18 cellular contexts compared by ENCODE assay signal in the genomic region with DNA sequence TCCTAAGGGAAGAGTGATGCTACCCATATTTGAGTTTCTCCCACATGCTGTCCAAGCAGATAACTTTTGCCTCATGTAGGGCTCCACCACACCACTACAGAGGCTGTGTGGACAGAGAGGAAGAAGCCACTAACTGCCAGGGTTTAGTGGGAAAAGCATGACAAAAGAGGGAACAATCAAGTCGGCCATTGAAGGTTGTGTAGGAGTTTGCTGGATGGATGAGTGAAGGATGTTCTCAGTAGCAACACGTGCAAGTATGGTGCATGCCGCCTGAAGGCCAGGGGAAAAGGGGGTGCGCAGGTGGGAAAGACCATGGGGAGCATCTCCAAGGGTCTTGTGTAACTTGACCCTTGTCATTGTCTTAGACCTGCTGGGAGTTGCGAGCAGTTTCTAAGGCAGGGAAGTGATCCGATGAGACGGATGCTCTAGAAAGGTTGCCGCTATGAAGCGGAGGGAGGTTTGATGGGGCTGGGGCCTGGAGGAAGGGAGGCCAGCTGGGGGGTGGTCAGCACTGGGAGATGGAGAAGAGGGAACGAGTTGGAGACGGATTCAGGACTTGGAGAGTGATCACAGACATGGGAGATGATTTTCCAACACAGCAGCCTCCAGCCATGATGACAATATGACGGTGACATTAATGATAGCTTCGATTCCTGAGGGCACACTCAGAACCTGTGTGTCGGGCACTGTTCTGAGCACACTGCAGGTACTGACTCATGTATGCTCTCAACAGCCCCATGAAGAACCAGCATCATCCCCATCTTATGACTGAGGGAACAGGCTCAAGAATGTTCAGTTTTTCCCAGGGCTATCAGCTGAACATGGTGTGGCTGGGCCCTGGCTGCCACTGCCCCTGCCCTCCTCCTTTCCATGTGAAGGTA. TPM values are rescaled to one million over a fixed set of nuclear protein-coding genes. Genes with fewer than 3 reads are reported as not detected.
A peak's percentile ranks its signal among the peaks of the same experiment; 100 is the strongest.
DNase-seq lines count a peak whose midpoint lies in the region; ATAC-seq, FAIRE-seq and TF ChIP-seq lines count a peak whose summit lies in the region.
"Had no signal": no experiment of that assay in that cellular context is flagged by ENCODE, and none has a peak within 500 bp of the region (broad histone marks: within the 10 kb centered on the region; RNA-seq: fewer than 3 reads in every experiment).

No MANE protein-coding gene starts in this region.

- POLR2A ChIA-PET in activated CD4-positive, alpha-beta T cell treated with anti-CD3 and anti-CD28 coated beads, Interleukin-2, amount 10 ng/mL, durations not matched to agents 7 days and 5 days (lab: Charles Lee) = interaction anchor here (1.4 kb wide), 1 partner anchor 17 kb away, joined by 7 read pairs; no protein-coding TSS in a partner anchor
- POLR2A ChIA-PET in IMR-90 (lab: Charles Lee; ENCODE audit: unreplicated experiment) = no interaction called here

- no peaks in the 10 kb centered on the region; the same call in 1 of the 2 replicates for H4K20me1 ChIP-seq in IMR-90 (ENCODE audit: insufficient read depth, low read length)

- FAIRE-seq in RCC 7860 (lab: Jason Lieb, UNC) = no peak

- H4K91ac ChIP-seq in IMR-90 (ENCODE audit: insufficient read depth, low read depth, low read length) (no peak overlapping the region), neuronal stem cell (ENCODE audit: low read depth, low read length, poor library complexity) (no peak overlapping the region)

- no peak for DNase-seq in activated CD4-positive, alpha-beta T cell treated with anti-CD3 and anti-CD28 coated beads, Interleukin-2, amount 10 ng/mL, durations not matched to agents 7 days and 5 days
- no peak for DNase-seq in activated CD4-positive, alpha-beta T cell treated with anti-CD3 and anti-CD28 coated beads, Interleukin-2, amount 50 U/mL, for 48 hours
- DNase-seq in IMR-90 (no peak), neuronal stem cell (ENCODE audit: low spot score) (no peak), chondrocyte (ENCODE audit: low spot score) (no peak), RCC 7860 (ENCODE audit: low spot score) (no peak)
- DNase-seq in activated naive CD4-positive, alpha-beta T cell treated with anti-CD3 and anti-CD28 coated beads, Interleukin-2, amount 50 U/mL, for 72 hours (ENCODE audit: low spot score in 2 of 2) = peak in 1 of 2 donors; percentile 56
- DNase-seq in stimulated activated CD4-positive, alpha-beta T cell treated with anti-CD3 and anti-CD28 coated beads, Interleukin-2, amount 100 ng/mL, for 48 hours = no peak
- DNase-seq: ACHN, Caco-2, NCI-H2081 treated with DMSO at 0.1 percent for 48 hours, NCI-H526, nephron progenitor cell, PC-3 had no signal

- H2BK15ac ChIP-seq in IMR-90 (ENCODE audit: low read depth, low read length) (no peak overlapping the region), neuronal stem cell (ENCODE audit: low read length) (no peak overlapping the region)

- no peak overlapping the region for H2BK120ac ChIP-seq in IMR-90 (ENCODE audit: low read depth, low read length)
- H2BK120ac ChIP-seq in neuronal stem cell (ENCODE audit: low read depth, low read length) = no peak overlapping the region

- H3K4me3 Mint-ChIP-seq in activated CD4-positive, alpha-beta T cell treated with anti-CD3 and anti-CD28 coated beads, Interleukin-2, amount 10 ng/mL, durations not matched to agents 7 days and 5 days = peak overlapping the region; percentile 76
- H3K4me3 Mint-ChIP-seq in chondrocyte (ENCODE audit: unreplicated experiment) = no peak overlapping the region
- H3K4me3 Mint-ChIP-seq: nephron progenitor cell had no signal

- H3K4ac ChIP-seq in IMR-90 (ENCODE audit: low read depth, low read length) (no peak overlapping the region), neuronal stem cell (ENCODE audit: low read length) (no peak overlapping the region)

- CTCF ChIA-PET in activated CD4-positive, alpha-beta T cell treated with anti-CD3 and anti-CD28 coated beads, Interleukin-2, amount 10 ng/mL, durations not matched to agents 7 days and 5 days (lab: Charles Lee) = interaction anchor here (1.1 to 2.6 kb wide), 6 partner anchors 11 to 55 kb away, joined by 3 to 7 read pairs (median 6); no protein-coding TSS in a partner anchor
- CTCF ChIA-PET in IMR-90 (lab: Yijun Ruan, JAX) = no interaction called here

- peaks cover 40% of the 10 kb centered on the region for H3K36me3 Mint-ChIP-seq in activated CD4-positive, alpha-beta T cell treated with anti-CD3 and anti-CD28 coated beads, Interleukin-2, amount 10 ng/mL, durations not matched to agents 7 days and 5 days (ENCODE audit: low read depth)
- peaks cover 52 to 61% of the 10 kb centered on the region in 2 donors for H3K36me3 Mint-ChIP-seq in activated naive CD4-positive, alpha-beta T cell treated with anti-CD3 and anti-CD28 coated beads, Interleukin-2, amount 50 U/mL, for 72 hours
- peaks cover 2% of the 10 kb centered on the region for H3K36me3 Mint-ChIP-seq in chondrocyte (ENCODE audit: low read depth)

- H3K27me3 ChIP-seq in IMR-90 (ENCODE audit: control insufficient read depth, insufficient read depth, low read length) (peaks cover 46% of the 10 kb centered on the region), neuronal stem cell (ENCODE audit: control insufficient read depth in 3 of 3, insufficient read depth in 3 of 3, low read depth in 1 of 3, low read length in 3 of 3) (peaks cover 0 to 50% (median 0%) of the 10 kb centered on the region in 3 experiments)

- H4K5ac ChIP-seq in IMR-90 (ENCODE audit: low read depth, low read length) = no peak overlapping the region

- peak overlapping the region; percentile 95 for H3K27ac Mint-ChIP-seq in activated CD4-positive, alpha-beta T cell treated with anti-CD3 and anti-CD28 coated beads, Interleukin-2, amount 10 ng/mL, durations not matched to agents 7 days and 5 days
- H3K27ac Mint-ChIP-seq in activated naive CD4-positive, alpha-beta T cell treated with anti-CD3 and anti-CD28 coated beads, Interleukin-2, amount 50 U/mL, for 72 hours = peak overlapping the region; percentile 88 to 98
- H3K27ac Mint-ChIP-seq in chondrocyte (ENCODE audit: unreplicated experiment) = no peak overlapping the region
- H3K27ac Mint-ChIP-seq: nephron progenitor cell had no signal

- no peak overlapping the region for H3K9ac ChIP-seq in IMR-90 (ENCODE audit: low read depth, low read length)
- no peak overlapping the region for H3K9ac ChIP-seq in neuronal stem cell (ENCODE audit: low read depth, low read length, poor library complexity)

- intact Hi-C loops in IMR-90 (cut with micrococcal nuclease) = no loop called here

- H2BK5ac ChIP-seq in IMR-90 (ENCODE audit: low read depth, low read length, poor library complexity, severe bottlenecking) (no peak overlapping the region), neuronal stem cell (ENCODE audit: low read length) (no peak overlapping the region)

- no peak overlapping the region for H3K14ac ChIP-seq in IMR-90 (replicated peaks; ENCODE audit: low read depth, low read length)
- H3K14ac ChIP-seq in neuronal stem cell (ENCODE audit: low read length) = no peak overlapping the region

- H2BK12ac ChIP-seq in neuronal stem cell (ENCODE audit: low read length) = no peak overlapping the region

- TF ChIP-seq CTCF in IMR-90 (conservative IDR thresholded peaks at IDR 0.05; ENCODE audit: low read depth, low read length) (no peak), chondrocyte (IDR thresholded peaks at IDR 0.05) (no peak)

- no peaks in the 10 kb centered on the region for H3K27me3 Mint-ChIP-seq in activated CD4-positive, alpha-beta T cell treated with anti-CD3 and anti-CD28 coated beads, Interleukin-2, amount 10 ng/mL, durations not matched to agents 7 days and 5 days
- peaks cover 38% of the 10 kb centered on the region for H3K27me3 Mint-ChIP-seq in chondrocyte (ENCODE audit: low read depth)

- H3K27ac ChIP-seq in IMR-90 (ENCODE audit: insufficient read depth, low read length) (no peak overlapping the region), neuronal stem cell (replicated peaks; ENCODE audit: low read length) (no peak overlapping the region)
- H3K27ac ChIP-seq: suprapubic skin had no signal

- H3K4me1 Mint-ChIP-seq in activated CD4-positive, alpha-beta T cell treated with anti-CD3 and anti-CD28 coated beads, Interleukin-2, amount 10 ng/mL, durations not matched to agents 7 days and 5 days = peaks cover 96% of the 10 kb centered on the region
- H3K4me1 Mint-ChIP-seq in chondrocyte (ENCODE audit: low read depth) = no peaks in the 10 kb centered on the region

- H3K23ac ChIP-seq in IMR-90 (ENCODE audit: low read depth, low read length) (no peak overlapping the region), neuronal stem cell (ENCODE audit: low read depth, low read length, poor library complexity) (no peak overlapping the region)

- no peak overlapping the region for H4K8ac ChIP-seq in IMR-90 (ENCODE audit: low read depth in 2 of 2, low read length in 2 of 2)
- H4K8ac ChIP-seq in neuronal stem cell (ENCODE audit: low read depth, low read length) = no peak overlapping the region

- H3K4me1 ChIP-seq in IMR-90 (ENCODE audit: control insufficient read depth, insufficient read depth, low read length) (no peaks in the 10 kb centered on the region), neuronal stem cell (ENCODE audit: control insufficient read depth in 2 of 2, insufficient read depth in 1 of 2, low read depth in 1 of 2, low read length in 2 of 2) (peaks cover 5 to 7% of the 10 kb centered on the region in 2 donors)
- H3K4me1 ChIP-seq: Caco-2 had no signal

- H3K4me3 ChIP-seq in IMR-90 (ENCODE audit: insufficient read depth, low read depth, low read length) (no peak overlapping the region), neuronal stem cell (ENCODE audit: low read length in 2 of 2) (no peak overlapping the region)
- H3K4me3 ChIP-seq: suprapubic skin had no signal

- no peaks in the 10 kb centered on the region for H3K9me1 ChIP-seq in IMR-90 (ENCODE audit: insufficient read depth, low read length)

- H3K79me1 ChIP-seq in IMR-90 (ENCODE audit: low read depth in 1 of 2, low read length in 2 of 2) (no peaks in the 10 kb centered on the region), neuronal stem cell (ENCODE audit: low read depth, low read length) (no peaks in the 10 kb centered on the region)

- no peak for TF ChIP-seq POLR2A in IMR-90 (IDR thresholded peaks at IDR 0.05; ENCODE audit: low read depth, low read length)

- dilution Hi-C loops in IMR-90 (cut with HindIII; ENCODE audit: low sequenced_read_pairs, unreplicated experiment) = no loop called here

- in situ Hi-C loops in IMR-90 (cut with MboI; ENCODE audit: low sequenced_read_pairs) = no loop called here

- H3K4me2 ChIP-seq in IMR-90 (ENCODE audit: low read depth, low read length) (no peak overlapping the region), neuronal stem cell (ENCODE audit: insufficient read depth, low read length, poor library complexity, severe bottlenecking) (no peak overlapping the region)

- H2AK5ac ChIP-seq in IMR-90 (ENCODE audit: low read depth, low read length) (no peak overlapping the region), neuronal stem cell (ENCODE audit: low read depth, low read length) (peak overlapping the region; percentile 10)

- no peak overlapping the region for H3K18ac ChIP-seq in IMR-90 (ENCODE audit: low read depth, low read length)
- H3K18ac ChIP-seq in neuronal stem cell (ENCODE audit: low read length) = no peak overlapping the region

- TF ChIP-seq RAD21 in IMR-90 (IDR thresholded peaks at IDR 0.05; ENCODE audit: low read length) = no peak

- no peaks in the 10 kb centered on the region for H3K36me3 ChIP-seq in IMR-90 (ENCODE audit: control insufficient read depth, insufficient read depth, low read length)
- no peaks in the 10 kb centered on the region for H3K36me3 ChIP-seq in neuronal stem cell (replicated peaks in 1 of 2; ENCODE audit: control insufficient read depth in 2 of 2, insufficient read depth in 2 of 2, low read length in 2 of 2)
- H3K36me3 ChIP-seq: suprapubic skin had no signal

- H3K9me3 ChIP-seq in IMR-90 (ENCODE audit: control insufficient read depth, insufficient read depth, low read length) = no peaks in the 10 kb centered on the region
- H3K9me3 ChIP-seq in neuronal stem cell (replicated peaks in 1 of 2; ENCODE audit: control insufficient read depth in 2 of 2, insufficient read depth in 1 of 2, low read depth in 1 of 2, low read length in 2 of 2) = no peaks in the 10 kb centered on the region
- H3K9me3 ChIP-seq: Caco-2, suprapubic skin had no signal

- BruUV-seq in IMR-90 (replicated peaks; lab: Mats Ljungman, UMichigan) = no TSS peak

- WGBS in IMR-90 (ENCODE audit: extremely low coverage in 2 of 2, insufficient read length in 1 of 2), 2 experiments = 55% methylated on average over 9 of the region's 14 CpGs; no CpG with 5 or more reads in 1 of the 2 experiments
- WGBS in neuronal stem cell (ENCODE audit: extremely low coverage in 2 of 2, insufficient read length in 2 of 2, insufficient replicate concordance in 1 of 2), 2 donors = no CpG with 5 or more reads among the region's 14 CpGs

- no peak overlapping the region for H3K56ac ChIP-seq in IMR-90 (ENCODE audit: extremely low read depth, insufficient read depth, low read length)

- peak overlapping the region; percentile 37 for H2AFZ ChIP-seq in IMR-90 (replicated peaks; ENCODE audit: low read length, poor library complexity)
- no peak overlapping the region for H2AFZ ChIP-seq in neuronal stem cell (ENCODE audit: low read length)

- no peak overlapping the region for H2BK20ac ChIP-seq in IMR-90 (ENCODE audit: low read depth, low read length)

- H2AK9ac ChIP-seq in IMR-90 (replicated peaks; ENCODE audit: low read depth, low read length, poor library complexity) = no peak overlapping the region

- no peak for ATAC-seq in IMR-90 (ENCODE audit: low read depth)
- ATAC-seq in activated naive CD4-positive, alpha-beta T cell treated with anti-CD3 and anti-CD28 coated beads, Interleukin-2, amount 50 U/mL, for 72 hours = peak; percentile 14 to 22
- ATAC-seq: esophagus mucosa, PC-3 had no signal

- H3K9me3 Mint-ChIP-seq in activated CD4-positive, alpha-beta T cell treated with anti-CD3 and anti-CD28 coated beads, Interleukin-2, amount 10 ng/mL, durations not matched to agents 7 days and 5 days = no peaks in the 10 kb centered on the region
- no peaks in the 10 kb centered on the region for H3K9me3 Mint-ChIP-seq in activated naive CD4-positive, alpha-beta T cell treated with anti-CD3 and anti-CD28 coated beads, Interleukin-2, amount 50 U/mL, for 72 hours
- H3K9me3 Mint-ChIP-seq in chondrocyte (ENCODE audit: low read depth) = no peaks in the 10 kb centered on the region

RNA-seq across cellular contexts. Expression of a gene that starts 53.7 kb away (rescaled TPM):
- total RNA-seq in activated CD4-positive, alpha-beta T cell treated with anti-CD3 and anti-CD28 coated beads, Interleukin-2, amount 10 ng/mL, durations not matched to agents 7 days and 5 days = 100 to 1,000 TPM; 368 to 402 TPM
- not detected in 2 replicates for total RNA-seq in IMR-90 (2012; rRNA removed)
- not detected in 2 replicates for polyA plus RNA-seq in IMR-90 (2012; rRNA removed)
- polyA plus RNA-seq in IMR-90 (2012; cell fraction: cytosol; rRNA removed) = not detected in 2 replicates
- polyA plus RNA-seq in IMR-90 (2012; cell fraction: nucleus; rRNA removed; ENCODE audit: low replicate concordance) = not detected in 2 replicates
- 100 to 1,000 TPM; 227 to 339 TPM for total RNA-seq in activated naive CD4-positive, alpha-beta T cell treated with anti-CD3 and anti-CD28 coated beads, Interleukin-2, amount 50 U/mL, for 72 hours
- polyA plus RNA-seq in neuronal stem cell (2013, experiment 1 of 2) = 0.21 TPM
- polyA plus RNA-seq in neuronal stem cell (2013, experiment 2 of 2) = 0.24 TPM
- 0.33 TPM in 1 of 3 replicates, not detected in the others for total RNA-seq in chondrocyte
- total RNA-seq: lung microvascular endothelial cell, PC-3, renal cortical epithelial cell had no signal

Comparison
In these comparisons a context has a peak if more than half of its experiments do, and no peak if none do; other contexts are left out.
1. RNA of a gene that starts 53.7 kb away (total RNA-seq): 368 to 402 TPM in activated CD4-positive, alpha-beta T cell treated with anti-CD3 and anti-CD28 coated beads, Interleukin-2, amount 10 ng/mL, durations not matched to agents 7 days and 5 days and 227 to 339 TPM in activated naive CD4-positive, alpha-beta T cell treated with anti-CD3 and anti-CD28 coated beads, Interleukin-2, amount 50 U/mL, for 72 hours; 0.33 TPM in chondrocyte and not detected in IMR-90; every median in the first group is over 100 times any median in the second.